ENCODE assay signal across 22 cellular contexts in the genomic region with DNA sequence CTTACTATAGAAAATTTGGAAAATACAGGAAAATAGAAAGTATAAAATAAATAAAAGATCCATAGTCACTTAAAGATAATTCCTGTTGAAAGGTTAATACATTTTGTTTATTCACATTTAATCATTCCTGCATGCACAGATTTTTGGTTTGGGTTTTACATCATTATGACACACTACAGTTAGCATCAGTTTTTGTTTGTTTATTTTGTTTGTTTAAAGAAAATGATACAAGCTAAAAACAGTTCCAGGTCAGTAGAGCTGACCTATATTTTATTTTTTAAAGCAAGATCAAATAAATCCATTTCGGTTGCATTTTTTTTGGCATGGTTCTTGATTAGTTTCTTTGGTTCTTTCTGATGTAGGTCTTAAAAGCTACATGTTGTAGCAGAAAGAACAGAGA.
"Had no signal": no experiment of that assay in that cellular context is flagged by ENCODE, and none has a peak within 500 bp of the region (broad histone marks: within the 10 kb centered on the region; RNA-seq: fewer than 3 reads in every experiment).

No MANE protein-coding gene starts in this region.

- H3K4me1 Mint-ChIP-seq: activated CD4-positive, alpha-beta T cell treated with anti-CD3 and anti-CD28 coated beads, Interleukin-2, amount 10 ng/mL, durations not matched to agents 7 days and 5 days had no signal

- H3K27ac ChIP-seq: VCaP had no signal

- DNase-seq: activated CD4-positive, alpha-beta memory T cell treated with anti-CD3 and anti-CD28 coated beads for 36 hours; activated CD4-positive, alpha-beta T cell treated with anti-CD3 and anti-CD28 coated beads, Interleukin-2, amount 10 ng/mL, durations not matched to agents 7 days and 5 days; activated CD4-positive, CD25-positive, alpha-beta regulatory T cell; activated CD8-positive, alpha-beta memory T cell treated with anti-CD3 and anti-CD28 coated beads for 24 hours; activated effector memory CD4-positive, alpha-beta T cell treated with anti-CD3 and anti-CD28 coated beads, Interleukin-2, amount 50 U/mL, for 16 hours; activated naive CD4-positive, alpha-beta T cell treated with Interleukin-2 at 50 U/mL for 16 hours; activated T-cell treated with anti-CD3 and anti-CD28 coated beads, Interleukin-2, amount 50 U/mL, for 4 hours; anterior cingulate cortex; cerebellar nuclear complex; MG63; MV-4-11; NCI-H1092 treated with DMSO at 0.1 percent for 48 hours; NCI-H1417 treated with DMSO at 0.1 percent for 48 hours; NCI-H1694; NCI-H2081; NCI-H510A treated with DMSO at 0.1 percent for 48 hours; NCI-H69; NK-92 treated with Interleukin-12 subunit alpha and Interleukin-12 subunit beta, amount 100 ng/mL, for 24 hours; SHP77 treated with DMSO at 0.1 percent for 48 hours; T-helper 1 cell had no signal

- H3K4me3 Mint-ChIP-seq: activated CD4-positive, alpha-beta memory T cell treated with anti-CD3 and anti-CD28 coated beads for 36 hours; activated CD4-positive, alpha-beta T cell treated with anti-CD3 and anti-CD28 coated beads, Interleukin-2, amount 10 ng/mL, durations not matched to agents 7 days and 5 days; activated T-cell treated with anti-CD3 and anti-CD28 coated beads, Interleukin-2, amount 50 U/mL, for 4 hours had no signal

- H3K9me3 Mint-ChIP-seq: activated CD4-positive, alpha-beta memory T cell treated with anti-CD3 and anti-CD28 coated beads for 36 hours; activated CD4-positive, alpha-beta T cell treated with anti-CD3 and anti-CD28 coated beads, Interleukin-2, amount 10 ng/mL, durations not matched to agents 7 days and 5 days; activated naive CD4-positive, alpha-beta T cell treated with anti-CD3 and anti-CD28 coated beads, Interleukin-2, amount 50 U/mL, for 72 hours; activated T-cell treated with anti-CD3 and anti-CD28 coated beads, Interleukin-2, amount 50 U/mL, for 4 hours had no signal

- H3K4me3 ChIP-seq: MG63 had no signal

- H3K27me3 Mint-ChIP-seq: activated CD4-positive, alpha-beta memory T cell treated with anti-CD3 and anti-CD28 coated beads for 36 hours had no signal

- H3K36me3 ChIP-seq: MG63 had no signal

- ATAC-seq: activated naive CD4-positive, alpha-beta T cell treated with anti-CD3 and anti-CD28 coated beads, Interleukin-2, amount 50 U/mL, for 72 hours; activated T-cell treated with anti-CD3 and anti-CD28 coated beads, Interleukin-2, amount 50 U/mL, for 4 hours had no signal

- H3K9me3 ChIP-seq: MG63 had no signal

- H3K36me3 Mint-ChIP-seq: activated CD4-positive, alpha-beta memory T cell treated with anti-CD3 and anti-CD28 coated beads for 36 hours; activated naive CD4-positive, alpha-beta T cell treated with anti-CD3 and anti-CD28 coated beads, Interleukin-2, amount 50 U/mL, for 72 hours had no signal

- H3K27me3 ChIP-seq: MG63 had no signal

- H3K27ac Mint-ChIP-seq: activated CD4-positive, alpha-beta memory T cell treated with anti-CD3 and anti-CD28 coated beads for 36 hours; activated CD4-positive, alpha-beta T cell treated with anti-CD3 and anti-CD28 coated beads, Interleukin-2, amount 10 ng/mL, durations not matched to agents 7 days and 5 days; activated naive CD4-positive, alpha-beta T cell treated with anti-CD3 and anti-CD28 coated beads, Interleukin-2, amount 50 U/mL, for 72 hours had no signal
